19 cellular contexts compared by ENCODE assay signal in genomic region chr2:179596018-179596417, GRCh38.
A peak's percentile ranks its signal among the peaks of the same experiment; 100 is the strongest.
DNase-seq lines count a peak whose midpoint lies in the region; ATAC-seq and TF ChIP-seq lines count a peak whose summit lies in the region.
"Had no signal": no experiment of that assay in that cellular context is flagged by ENCODE, and none has a peak within 500 bp of the region (broad histone marks: within the 10 kb centered on the region; RNA-seq: fewer than 3 reads in every experiment).

No MANE protein-coding gene starts in this region.

- H3K23ac ChIP-seq in trophoblast cell (ENCODE audit: low read length), result no peak overlapping the region

- H3K27me3 ChIP-seq in PC-9 (ENCODE audit: insufficient read depth, low read depth) (no peaks in the 10 kb centered on the region), fibroblast of lung (ENCODE audit: control insufficient read depth, insufficient read depth, low read length) (no peaks in the 10 kb centered on the region), trophoblast cell (ENCODE audit: insufficient read depth, low read length) (no peaks in the 10 kb centered on the region), ascending aorta (no peaks in the 10 kb centered on the region)
- H3K27me3 ChIP-seq: adrenal gland, Peyer's patch, transverse colon had no signal

- peaks cover 8% of the 10 kb centered on the region for H3K9me3 ChIP-seq in PC-9 (ENCODE audit: insufficient read depth, low read depth)
- H3K9me3 ChIP-seq in fibroblast of lung (ENCODE audit: control insufficient read depth, insufficient read depth, low read depth, low read length), result no peaks in the 10 kb centered on the region
- H3K9me3 ChIP-seq in trophoblast cell (ENCODE audit: insufficient read depth, low read depth, low read length), result no peaks in the 10 kb centered on the region
- no peaks in the 10 kb centered on the region for H3K9me3 ChIP-seq in ascending aorta
- H3K9me3 ChIP-seq: adrenal gland, Peyer's patch, transverse colon had no signal

- H3K14ac ChIP-seq in trophoblast cell (ENCODE audit: low read length), result no peak overlapping the region

- no peak overlapping the region for H2BK12ac ChIP-seq in trophoblast cell (ENCODE audit: low read length)

- intact Hi-C loops in PC-9 (cut with micrococcal nuclease; ENCODE audit: unreplicated experiment), result loop anchor here (1.0 kb wide), 4 partner anchors 18 to 155 kb away; no protein-coding TSS in a partner anchor
- intact Hi-C loops in ascending aorta (cut with DNase I), result no loop called here

- no TSS peak for BruUV-seq in PC-9 (replicated peaks; lab: Mats Ljungman, UMichigan)

- H3K18ac ChIP-seq in trophoblast cell (ENCODE audit: low read length), result no peak overlapping the region

- H3K27ac ChIP-seq in PC-9 (peak overlapping the region; percentile 54), fibroblast of lung (ENCODE audit: insufficient read depth, low read length) (no peak overlapping the region), trophoblast cell (ENCODE audit: low read depth, low read length) (peak overlapping the region; percentile 34), ascending aorta (no peak overlapping the region)
- H3K27ac ChIP-seq: adrenal gland, Peyer's patch, transverse colon had no signal

- H3K4me3 ChIP-seq in PC-9 (no peak overlapping the region), fibroblast of lung (replicated peaks in 1 of 4; ENCODE audit: control extremely low read depth in 1 of 4, insufficient read depth in 1 of 4, low read depth in 3 of 4, low read length in 4 of 4) (no peak overlapping the region), trophoblast cell (ENCODE audit: low read depth, low read length) (no peak overlapping the region), ascending aorta (no peak overlapping the region)
- H3K4me3 ChIP-seq: adrenal gland, Peyer's patch, transverse colon had no signal

- H3K36me3 ChIP-seq in PC-9 (ENCODE audit: low read depth), result no peaks in the 10 kb centered on the region
- no peaks in the 10 kb centered on the region for H3K36me3 ChIP-seq in fibroblast of lung (ENCODE audit: control insufficient read depth, insufficient read depth, low read length)
- no peaks in the 10 kb centered on the region for H3K36me3 ChIP-seq in trophoblast cell (ENCODE audit: control insufficient read depth in 1 of 2, insufficient read depth in 2 of 2, low read length in 2 of 2)
- no peaks in the 10 kb centered on the region for H3K36me3 ChIP-seq in ascending aorta
- H3K36me3 ChIP-seq: adrenal gland, Peyer's patch, transverse colon had no signal

- H3K4me2 ChIP-seq in PC-9 (peak overlapping the region; percentile 10; the same call in 1 of the 2 replicates), fibroblast of lung (ENCODE audit: extremely low read depth, insufficient read depth, low read length) (no peak overlapping the region), trophoblast cell (ENCODE audit: low read length) (no peak overlapping the region)

- ATAC-seq in GM21529 (IDR thresholded peaks at IDR 0.05; ENCODE audit: unreplicated experiment), result no peak
- ATAC-seq: left colon had no signal

- H3K9me2 ChIP-seq in PC-9 (ENCODE audit: insufficient read depth), result 0 out of 2 replicates have a peak, but pooled peaks cover 7% of the 10 kb centered on the region

- TF ChIP-seq CTCF in PC-9 (conservative IDR thresholded peaks at IDR 0.05) (no peak), fibroblast of lung (conservative IDR thresholded peaks at IDR 0.05 in 1 of 2, IDR thresholded peaks at IDR 0.05 in 1 of 2; ENCODE audit: low read depth in 1 of 2, low read length in 2 of 2) (no peak), GM20000 (IDR thresholded peaks at IDR 0.05; ENCODE audit: extremely low read depth, missing control alignments) (no peak), ascending aorta (IDR thresholded peaks at IDR 0.05) (no peak)

- H3K4ac ChIP-seq in trophoblast cell (ENCODE audit: low read depth, low read length), result no peak overlapping the region

- no CpG with 5 or more reads among the region's 1 CpG for WGBS in trophoblast cell (ENCODE audit: extremely low coverage, insufficient coverage, insufficient read length)

- H4K8ac ChIP-seq in trophoblast cell (ENCODE audit: low read depth, low read length), result no peak overlapping the region

- no peak overlapping the region for H2AK5ac ChIP-seq in trophoblast cell (ENCODE audit: low read length)

- H3K79me2 ChIP-seq in PC-9 (ENCODE audit: low read depth) (no peaks in the 10 kb centered on the region), fibroblast of lung (ENCODE audit: control insufficient read depth, insufficient read depth, low read length) (no peaks in the 10 kb centered on the region), trophoblast cell (ENCODE audit: control insufficient read depth, insufficient read depth, low read length, poor library complexity) (no peaks in the 10 kb centered on the region)

- H4K91ac ChIP-seq in trophoblast cell (ENCODE audit: low read depth, low read length), result no peak overlapping the region

- CTCF ChIA-PET in PC-9 (lab: Charles Lee), result interaction anchor here (0.6 kb wide), 1 partner anchor 166 kb away, joined by 3 read pairs; no protein-coding TSS in a partner anchor

- H3K79me1 ChIP-seq in trophoblast cell (ENCODE audit: low read length), result no peaks in the 10 kb centered on the region

- no peak overlapping the region for H3K9ac ChIP-seq in fibroblast of lung (ENCODE audit: insufficient read depth, low read length)
- no peak overlapping the region for H3K9ac ChIP-seq in trophoblast cell (ENCODE audit: low read length)

- POLR2A ChIA-PET in PC-9 (lab: Charles Lee; ENCODE audit: unreplicated experiment), result interaction anchor here (0.7 kb wide), 1 partner anchor 63 kb away, joined by 6 read pairs; no protein-coding TSS in a partner anchor

- no peak overlapping the region for H2BK120ac ChIP-seq in trophoblast cell (ENCODE audit: insufficient read depth, low read length, poor library complexity)

- H4K12ac ChIP-seq in trophoblast cell (ENCODE audit: low read depth, low read length), result no peak overlapping the region

- H3F3A ChIP-seq in PC-9 (ENCODE audit: insufficient read depth, low read depth), result peaks cover 8% of the 10 kb centered on the region; the same call in 1 of the 2 replicates

- peak overlapping the region; percentile 65 for H2AFZ ChIP-seq in PC-9
- no peak overlapping the region for H2AFZ ChIP-seq in fibroblast of lung (ENCODE audit: low read length)
- H2AFZ ChIP-seq in trophoblast cell (ENCODE audit: insufficient read depth, low read length, poor library complexity), result no peak overlapping the region

- H2BK5ac ChIP-seq in trophoblast cell (ENCODE audit: low read depth, low read length, poor library complexity), result no peak overlapping the region

- H4K20me1 ChIP-seq in PC-9 (ENCODE audit: insufficient read depth) (no peaks in the 10 kb centered on the region), fibroblast of lung (ENCODE audit: control insufficient read depth, extremely low read depth, insufficient read depth, low read length) (no peaks in the 10 kb centered on the region)

- DNase-seq in GM03348 (ENCODE audit: low spot score) (peak; percentile 46), PC-9 (peak; percentile 46 to 66), fibroblast of lung (ENCODE audit: low read depth in 2 of 2) (peak; percentile 85 to 93), trophoblast cell (peak; percentile 62 to 75), GM20000 (ENCODE audit: low spot score) (no peak), NCI-H748 treated with DMSO at 0.1 percent for 48 hours (lab: John Stamatoyannopoulos, UW) (no peak), ascending aorta (ENCODE audit: low spot score in 2 of 2) (no peak)
- DNase-seq: activated CD4-positive, alpha-beta T cell treated with anti-CD3 and anti-CD28 coated beads, Interleukin-2, amount 10 ng/mL, durations not matched to agents 7 days and 5 days; activated T-cell treated with anti-CD3 and anti-CD28 coated beads, Interleukin-2, amount 50 U/mL, for 48 hours; adrenal gland; C1 segment of cervical spinal cord; left colon; naive B cell; NCI-H146; NCI-H510A; Peyer's patch; stimulated activated CD4-positive, alpha-beta T cell treated with anti-CD3 and anti-CD28 coated beads, Interleukin-2, amount 100 ng/mL, for 24 hours; transverse colon had no signal

- peaks cover 12% of the 10 kb centered on the region for H3K4me1 ChIP-seq in PC-9 (replicated peaks; ENCODE audit: insufficient read depth)
- peaks cover 2% of the 10 kb centered on the region for H3K4me1 ChIP-seq in fibroblast of lung (ENCODE audit: control insufficient read depth, extremely low read depth, insufficient read depth, low read length)
- H3K4me1 ChIP-seq in trophoblast cell (ENCODE audit: control insufficient read depth in 1 of 2, insufficient read depth in 2 of 2, low read length in 2 of 2), result no peaks in the 10 kb centered on the region
- H3K4me1 ChIP-seq in ascending aorta, result no peaks in the 10 kb centered on the region
- H3K4me1 ChIP-seq: adrenal gland, Peyer's patch had no signal

Comparison
In these comparisons a context has a peak if more than half of its experiments do, and no peak if none do; other contexts are left out.
1. DNase-seq: peak in GM03348 (single experiment), PC-9 (2 of 2), fibroblast of lung (2 of 2) and trophoblast cell (2 of 2); none in GM20000 (single experiment), NCI-H748 treated with DMSO at 0.1 percent for 48 hours (single experiment) and ascending aorta (0 of 2).
2. H3K27ac ChIP-seq: peak in PC-9 (single experiment) and trophoblast cell (single experiment); none in fibroblast of lung (single experiment) and ascending aorta (0 of 2).